Comparison of ENCODE assay signal across 29 cellular contexts in the genomic region with DNA sequence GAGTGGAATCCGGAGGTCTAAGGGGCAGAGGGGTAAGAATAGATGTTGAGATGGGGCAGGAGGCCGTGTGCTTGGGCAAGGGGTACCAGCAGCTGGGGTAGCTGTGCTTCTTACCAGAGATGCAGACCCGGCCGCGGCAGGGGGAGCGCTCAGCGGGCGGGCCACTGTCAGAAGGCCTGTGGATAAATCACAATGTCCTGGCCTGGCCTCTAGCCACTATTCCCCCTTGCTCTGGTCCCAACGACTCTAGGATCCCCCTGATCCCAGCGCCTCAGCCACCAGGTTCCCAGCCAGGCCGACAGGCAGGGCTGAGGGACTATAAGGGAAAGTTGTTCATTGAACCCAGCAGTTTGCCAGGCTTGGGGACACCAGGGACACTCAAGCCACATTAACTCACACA.
"Had no signal": no experiment of that assay in that cellular context is flagged by ENCODE, and none has a peak within 500 bp of the region (broad histone marks: within the 10 kb centered on the region; RNA-seq: fewer than 3 reads in every experiment).

No MANE protein-coding gene starts in this region.

- H3K27me3 Mint-ChIP-seq: activated naive CD8-positive, alpha-beta T cell treated with anti-CD3 and anti-CD28 coated beads, Interleukin-2, amount 10 ng/mL, durations not matched to agents 7 days and 5 days; brain; stimulated activated memory B cell treated with anti-CD40 and anti-IgM and Interleukin-4, amounts not matched to agents 10 μg/mL and 1 μg/mL and 100 μg/mL, for 72 hours; T-helper 17 cell had no signal

- H3K9me3 Mint-ChIP-seq: activated naive CD8-positive, alpha-beta T cell treated with anti-CD3 and anti-CD28 coated beads, Interleukin-2, amount 10 ng/mL, durations not matched to agents 7 days and 5 days; brain; neural crest cell; stimulated activated memory B cell treated with anti-CD40 and anti-IgM and Interleukin-4, amounts not matched to agents 10 μg/mL and 1 μg/mL and 100 μg/mL, for 72 hours had no signal

- H3K27ac ChIP-seq: ascending aorta, cardiac muscle cell, coronary artery, heart left ventricle, lower lobe of right lung, suprapubic skin, tibial artery, WERI-Rb-1 had no signal

- DNase-seq: activated CD4-positive, alpha-beta T cell treated with anti-CD3 and anti-CD28 coated beads for 48 hours; activated CD4-positive, alpha-beta T cell treated with anti-CD3 and anti-CD28 coated beads, Interleukin-2, amount 50 U/mL, for 48 hours; activated CD8-positive, alpha-beta memory T cell treated with anti-CD3 and anti-CD28 coated beads for 24 hours; activated effector memory CD4-positive, alpha-beta T cell treated with Interleukin-2 at 50 U/mL for 16 hours; activated naive CD4-positive, alpha-beta T cell treated with Interleukin-2 at 50 U/mL for 16 hours; activated naive CD8-positive, alpha-beta T cell treated with anti-CD3 and anti-CD28 coated beads, Interleukin-2, amount 10 ng/mL, durations not matched to agents 7 days and 5 days; cerebellar nuclear complex; effector memory CD4-positive, alpha-beta T cell; foreskin fibroblast; heart left ventricle; lower lobe of right lung; mesenchymal stem cell; occipital lobe; right cardiac atrium; stimulated activated CD4-positive, alpha-beta T cell treated with anti-CD3 and anti-CD28 coated beads, Interleukin-4, amount 100 ng/mL, for 24 hours; T-helper 17 cell; T1000; tibial artery; WERI-Rb-1 had no signal

- H3K4me3 Mint-ChIP-seq: activated naive CD8-positive, alpha-beta T cell treated with anti-CD3 and anti-CD28 coated beads, Interleukin-2, amount 10 ng/mL, durations not matched to agents 7 days and 5 days; brain; neural crest cell; stimulated activated memory B cell treated with anti-CD40 and anti-IgM and Interleukin-4, amounts not matched to agents 10 μg/mL and 1 μg/mL and 100 μg/mL, for 72 hours; T-helper 17 cell had no signal

- H3K9me3 ChIP-seq: ascending aorta, heart left ventricle, lower lobe of right lung, suprapubic skin, tibial artery had no signal

- H3K27ac Mint-ChIP-seq: activated naive CD8-positive, alpha-beta T cell treated with anti-CD3 and anti-CD28 coated beads, Interleukin-2, amount 10 ng/mL, durations not matched to agents 7 days and 5 days; brain; stimulated activated memory B cell treated with anti-CD40 and anti-IgM and Interleukin-4, amounts not matched to agents 10 μg/mL and 1 μg/mL and 100 μg/mL, for 72 hours; T-helper 17 cell had no signal

- ATAC-seq: activated CD4-positive, CD25-positive, alpha-beta regulatory T cell treated with anti-CD3 and anti-CD28 coated beads, Interleukin-2, amount 50 U/mL, for 24 hours; esophagus mucosa; heart left ventricle; right cardiac atrium; stimulated activated memory B cell treated with anti-CD40 and anti-IgM and Interleukin-4, amounts not matched to agents 10 μg/mL and 1 μg/mL and 100 μg/mL, for 72 hours; T-helper 17 cell had no signal

- H3K4me1 Mint-ChIP-seq: activated naive CD8-positive, alpha-beta T cell treated with anti-CD3 and anti-CD28 coated beads, Interleukin-2, amount 10 ng/mL, durations not matched to agents 7 days and 5 days; brain; stimulated activated memory B cell treated with anti-CD40 and anti-IgM and Interleukin-4, amounts not matched to agents 10 μg/mL and 1 μg/mL and 100 μg/mL, for 72 hours; T-helper 17 cell had no signal

- H3K4me3 ChIP-seq: ascending aorta, cardiac muscle cell, coronary artery, dorsolateral prefrontal cortex, heart left ventricle, lower lobe of right lung, suprapubic skin, tibial artery had no signal

- H3K27me3 ChIP-seq: ascending aorta, cardiac muscle cell, dorsolateral prefrontal cortex, heart left ventricle, suprapubic skin, tibial artery had no signal

- H3K4me1 ChIP-seq: ascending aorta, lower lobe of right lung, tibial artery had no signal
